Comparison of ENCODE assay signal across 30 cellular contexts in genomic region chr17:69031839-69032238, GRCh38. TPM values are rescaled to one million over a fixed set of nuclear protein-coding genes. Genes with fewer than 3 reads are reported as not detected.
"Had no signal": no experiment of that assay in that cellular context is flagged by ENCODE, and none has a peak within 500 bp of the region (broad histone marks: within the 10 kb centered on the region; RNA-seq: fewer than 3 reads in every experiment).

No MANE protein-coding gene starts in this region.

- H3K4me1 ChIP-seq: esophagus muscularis mucosa, foreskin keratinocyte, gastrocnemius medialis had no signal

- DNase-seq: activated CD4-positive, alpha-beta memory T cell treated with anti-CD3 and anti-CD28 coated beads for 36 hours; activated CD4-positive, alpha-beta T cell treated with anti-CD3 and anti-CD28 coated beads for 36 hours; activated CD4-positive, alpha-beta T cell treated with anti-CD3 and anti-CD28 coated beads, Interleukin-2, amount 10 ng/mL, durations not matched to agents 24 days and 14 days; activated CD4-positive, CD25-positive, alpha-beta regulatory T cell; activated CD4-positive, CD25-positive, alpha-beta regulatory T cell treated with anti-CD3 and anti-CD28 coated beads, Interleukin-2, amount 50 U/mL, for 72 hours; activated CD8-positive, alpha-beta memory T cell treated with anti-CD3 and anti-CD28 coated beads, Interleukin-2, amount 10 ng/mL, durations not matched to agents 7 days and 5 days; activated CD8-positive, alpha-beta memory T cell treated with anti-CD3 and anti-CD28 coated beads, Interleukin-2, amount 50 U/mL, for 4 hours; activated CD8-positive, alpha-beta T cell treated with anti-CD3 and anti-CD28 coated beads, Interleukin-2, amount 10 ng/mL, durations not matched to agents 7 days and 5 days; activated gamma-delta T cell; activated naive CD4-positive, alpha-beta T cell treated with anti-CD3 and anti-CD28 coated beads, Interleukin-2, amount 50 U/mL, for 16 hours; activated naive CD4-positive, alpha-beta T cell treated with Interleukin-2 at 50 U/mL for 16 hours; activated T-cell treated with anti-CD3 and anti-CD28 coated beads, Interleukin-2, amount 50 U/mL, for 1 hour; activated T-cell treated with anti-CD3 and anti-CD28 coated beads, Interleukin-2, amount 50 U/mL, for 48 hours; amniotic stem cell; anterior cingulate cortex; brain microvascular endothelial cell; dorsolateral prefrontal cortex; effector memory CD4-positive, alpha-beta T cell; endodermal cell; erythroblast; foreskin keratinocyte; gastrocnemius medialis; glutamatergic neuron; heart left ventricle; T-helper 2 cell had no signal

- H3K4me3 ChIP-seq: coronary artery, dorsolateral prefrontal cortex, esophagus muscularis mucosa, gastrocnemius medialis, heart left ventricle had no signal

- H3K27ac ChIP-seq: brain microvascular endothelial cell, coronary artery, dorsolateral prefrontal cortex, esophagus muscularis mucosa, foreskin keratinocyte, gastrocnemius medialis, heart left ventricle had no signal

- H3K27me3 ChIP-seq: brain microvascular endothelial cell, dorsolateral prefrontal cortex, esophagus muscularis mucosa, foreskin keratinocyte, gastrocnemius medialis, heart left ventricle had no signal

- H3K36me3 ChIP-seq: brain microvascular endothelial cell had no signal

- FAIRE-seq: astrocyte, bronchial epithelial cell had no signal

- ATAC-seq: activated CD4-positive, alpha-beta T cell treated with anti-CD3 and anti-CD28 coated beads for 36 hours; activated CD8-positive, alpha-beta memory T cell treated with anti-CD3 and anti-CD28 coated beads, Interleukin-2, amount 10 ng/mL, durations not matched to agents 7 days and 5 days; activated CD8-positive, alpha-beta T cell treated with anti-CD3 and anti-CD28 coated beads, Interleukin-2, amount 10 ng/mL, durations not matched to agents 7 days and 5 days; foreskin keratinocyte; gastrocnemius medialis; heart left ventricle had no signal

- H3K9me3 ChIP-seq: gastrocnemius medialis had no signal

RNA-seq across cellular contexts. Expression of gene ABCA9, which starts 28.9 kb away (rescaled TPM):
- total RNA-seq: activated CD4-positive, alpha-beta memory T cell treated with anti-CD3 and anti-CD28 coated beads for 36 hours; activated CD4-positive, alpha-beta T cell treated with anti-CD3 and anti-CD28 coated beads for 36 hours; activated CD8-positive, alpha-beta memory T cell treated with anti-CD3 and anti-CD28 coated beads for 36 hours; activated CD8-positive, alpha-beta memory T cell treated with anti-CD3 and anti-CD28 coated beads, Interleukin-2, amount 10 ng/mL, durations not matched to agents 7 days and 5 days; activated CD8-positive, alpha-beta T cell treated with anti-CD3 and anti-CD28 coated beads, Interleukin-2, amount 10 ng/mL, durations not matched to agents 7 days and 5 days; endodermal cell; foreskin keratinocyte had no signal
- polyA plus RNA-seq: foreskin keratinocyte had no signal
